ENCODE assay signal across 8 cellular contexts in genomic region chr15:60619131-60619530, GRCh38.
"Had no signal": no experiment of that assay in that cellular context is flagged by ENCODE, and none has a peak within 500 bp of the region (broad histone marks: within the 10 kb centered on the region; RNA-seq: fewer than 3 reads in every experiment).

No MANE protein-coding gene starts in this region.

- H3K27ac ChIP-seq: GM23248, KMS-11 had no signal

- H2AFZ ChIP-seq: GM23248 had no signal

- FAIRE-seq: H54, HTR-8/SVneo had no signal

- H3K4me3 ChIP-seq: GM23248 had no signal

- DNase-seq: GM23248, GOT3, H9, HCEC 1CT, KBM-7 had no signal

- H3K4me2 ChIP-seq: KMS-11 had no signal

- H3K9ac ChIP-seq: GM23248, KMS-11 had no signal
